ENCODE assay signal across 28 cellular contexts in genomic region chr12:41026151-41026550, GRCh38.
"Had no signal": no experiment of that assay in that cellular context is flagged by ENCODE, and none has a peak within 500 bp of the region (broad histone marks: within the 10 kb centered on the region; RNA-seq: fewer than 3 reads in every experiment).

No MANE protein-coding gene starts in this region.

- H3K27ac ChIP-seq: colonic mucosa, epithelial cell of prostate, esophagus squamous epithelium, gastrocnemius medialis, heart right ventricle, left lung, lower lobe of right lung had no signal

- H3K27me3 ChIP-seq: colonic mucosa, esophagus squamous epithelium, gastrocnemius medialis, heart right ventricle, left lung had no signal

- DNase-seq: colonic mucosa; cortex of kidney; effector CD8-positive, alpha-beta T cell; effector memory CD8-positive, alpha-beta T cell; endodermal cell; erythroblast; esophagus squamous epithelium; foreskin fibroblast; foreskin melanocyte; gastrocnemius medialis; glutamatergic neuron; head of caudate nucleus; heart right ventricle; hippocampal formation; left cardiac atrium; left lung; left ventricle myocardium superior; lower lobe of right lung; mesenchymal stem cell; mucosa of descending colon; naive B cell had no signal

- H3K4me3 Mint-ChIP-seq: dendritic cell treated with granulocyte-macrophage colony-stimulating factor and Interleukin-4, amounts not matched to agents 40 ng/mL and 50 ng/mL, for 4 days; effector memory CD8-positive, alpha-beta T cell; endodermal cell; mesothelial cell of epicardium; naive B cell had no signal

- H3K27ac Mint-ChIP-seq: dendritic cell treated with granulocyte-macrophage colony-stimulating factor and Interleukin-4, amounts not matched to agents 40 ng/mL and 50 ng/mL, for 4 days; effector memory CD8-positive, alpha-beta T cell; endodermal cell; mesothelial cell of epicardium; naive B cell had no signal

- H3K4me1 Mint-ChIP-seq: endodermal cell, naive B cell had no signal

- H3K27me3 Mint-ChIP-seq: dendritic cell treated with granulocyte-macrophage colony-stimulating factor and Interleukin-4, amounts not matched to agents 40 ng/mL and 50 ng/mL, for 4 days; effector memory CD8-positive, alpha-beta T cell; naive B cell had no signal

- H3K9me3 Mint-ChIP-seq: dendritic cell treated with granulocyte-macrophage colony-stimulating factor and Interleukin-4, amounts not matched to agents 40 ng/mL and 50 ng/mL, for 4 days; endodermal cell; naive B cell had no signal

- FAIRE-seq: endometrium, islet of Langerhans, keratinocyte had no signal

- H3K4me3 ChIP-seq: colonic mucosa, esophagus squamous epithelium, gastrocnemius medialis, heart right ventricle, left lung, lower lobe of right lung, mucosa of descending colon had no signal

- ATAC-seq: effector memory CD8-positive, alpha-beta T cell; esophagus mucosa; gastrocnemius medialis; heart right ventricle; left cardiac atrium; left lung; left ventricle myocardium superior; lower lobe of right lung; mucosa of descending colon had no signal

- H3K36me3 ChIP-seq: colonic mucosa, esophagus squamous epithelium, gastrocnemius medialis, heart right ventricle, left lung, lower lobe of right lung had no signal

- H3K36me3 Mint-ChIP-seq: mesothelial cell of epicardium, naive B cell had no signal

- H3K4me1 ChIP-seq: colonic mucosa, esophagus squamous epithelium, gastrocnemius medialis, heart right ventricle, left lung, lower lobe of right lung had no signal

- H3K9me3 ChIP-seq: colonic mucosa, esophagus squamous epithelium, gastrocnemius medialis, heart right ventricle, lower lobe of right lung, mucosa of descending colon had no signal
